In genomic region chr12:112862570-112863137, GRCh38 we compare ENCODE assay signal across 23 cellular contexts.
"Had no signal": no experiment of that assay in that cellular context is flagged by ENCODE, and none has a peak within 500 bp of the region (broad histone marks: within the 10 kb centered on the region; RNA-seq: fewer than 3 reads in every experiment).

No MANE protein-coding gene starts in this region.

- H3K36me3 ChIP-seq: neural progenitor cell, right lobe of liver, tibial nerve, uterus, WERI-Rb-1 had no signal

- H3K9me3 Mint-ChIP-seq: activated CD4-positive, alpha-beta T cell treated with anti-CD3 and anti-CD28 coated beads, Interleukin-2, amount 10 ng/mL, durations not matched to agents 7 days and 5 days; activated naive CD8-positive, alpha-beta T cell treated with anti-CD3 and anti-CD28 coated beads, Interleukin-2, amount 50 U/mL, for 24 hours; activated T-helper 1 cell treated with anti-CD3 and anti-CD28 coated beads, Interleukin-12 subunit alpha, Interleukin-12 subunit beta, Interleukin-2, Interleukin-4 antibody, amounts not matched to agents 30 ng/mL and 10 ng/mL and 1 ng/mL, durations not matched to agents 14 hours and 24 hours and 36 hours; stimulated activated naive CD8-positive, alpha-beta T cell treated with anti-CD3 and anti-CD28 coated beads, Interleukin-15, Interleukin-2, amounts not matched to agents 100 ng/mL and 50 ng/mL, for 24 hours had no signal

- H3K4me1 Mint-ChIP-seq: neural progenitor cell had no signal

- DNase-seq: activated CD4-positive, alpha-beta T cell treated with anti-CD3 and anti-CD28 coated beads, Interleukin-2, amount 10 ng/mL, durations not matched to agents 7 days and 5 days; activated CD4-positive, CD25-positive, alpha-beta regulatory T cell treated with anti-CD3 and anti-CD28 coated beads, Interleukin-2, amount 50 U/mL, for 72 hours; activated CD8-positive, alpha-beta T cell treated with anti-CD3 and anti-CD28 coated beads, Interleukin-2, amount 10 ng/mL, durations not matched to agents 7 days and 5 days; activated gamma-delta T cell; activated naive CD4-positive, alpha-beta T cell treated with anti-CD3 and anti-CD28 coated beads, Interleukin-2, amount 50 U/mL, for 16 hours; activated naive CD8-positive, alpha-beta T cell treated with anti-CD3 and anti-CD28 coated beads, Interleukin-2, amount 50 U/mL, for 24 hours; dermis blood vessel endothelial cell; effector CD8-positive, alpha-beta T cell; erythroblast; foreskin fibroblast; mesenchymal stem cell; naive B cell; posterior cingulate gyrus; right lobe of liver; stimulated activated CD4-positive, alpha-beta T cell treated with anti-CD3 and anti-CD28 coated beads, Interleukin-1b, Interleukin-23, amount 100 ng/mL, for 48 hours; T-helper 2 cell; uterus; WERI-Rb-1 had no signal

- H3K4me3 ChIP-seq: neural progenitor cell, right lobe of liver, skin epidermis, tibial nerve, uterus had no signal

- H3K9me3 ChIP-seq: right lobe of liver, tibial nerve, uterus had no signal

- H3K4me1 ChIP-seq: neural progenitor cell, right lobe of liver, tibial nerve, uterus had no signal

- H3K9ac ChIP-seq: neural progenitor cell had no signal

- H3K4me3 Mint-ChIP-seq: activated CD4-positive, alpha-beta T cell treated with anti-CD3 and anti-CD28 coated beads, Interleukin-2, amount 10 ng/mL, durations not matched to agents 7 days and 5 days; activated CD8-positive, alpha-beta T cell treated with anti-CD3 and anti-CD28 coated beads, Interleukin-2, amount 10 ng/mL, durations not matched to agents 7 days and 5 days; activated naive CD8-positive, alpha-beta T cell treated with anti-CD3 and anti-CD28 coated beads, Interleukin-2, amount 50 U/mL, for 24 hours; activated T-helper 1 cell treated with anti-CD3 and anti-CD28 coated beads, Interleukin-12 subunit alpha, Interleukin-12 subunit beta, Interleukin-2, Interleukin-4 antibody, amounts not matched to agents 30 ng/mL and 10 ng/mL and 1 ng/mL, durations not matched to agents 14 hours and 24 hours and 36 hours; naive B cell; neural progenitor cell; stimulated activated naive CD8-positive, alpha-beta T cell treated with anti-CD3 and anti-CD28 coated beads, Interleukin-15, Interleukin-2, amounts not matched to agents 100 ng/mL and 50 ng/mL, for 24 hours had no signal

- H3K4me2 ChIP-seq: neural progenitor cell had no signal

- H3K27ac ChIP-seq: neural progenitor cell, right lobe of liver, skin epidermis, tibial nerve, uterus, WERI-Rb-1 had no signal

- H3K27me3 ChIP-seq: right lobe of liver, uterus had no signal

- H3K27ac Mint-ChIP-seq: activated CD4-positive, alpha-beta T cell treated with anti-CD3 and anti-CD28 coated beads, Interleukin-2, amount 10 ng/mL, durations not matched to agents 7 days and 5 days; activated CD8-positive, alpha-beta T cell treated with anti-CD3 and anti-CD28 coated beads, Interleukin-2, amount 10 ng/mL, durations not matched to agents 7 days and 5 days; activated naive CD8-positive, alpha-beta T cell treated with anti-CD3 and anti-CD28 coated beads, Interleukin-2, amount 50 U/mL, for 24 hours; activated T-helper 1 cell treated with anti-CD3 and anti-CD28 coated beads, Interleukin-12 subunit alpha, Interleukin-12 subunit beta, Interleukin-2, Interleukin-4 antibody, amounts not matched to agents 30 ng/mL and 10 ng/mL and 1 ng/mL, durations not matched to agents 14 hours and 24 hours and 36 hours; naive B cell; neural progenitor cell; stimulated activated naive CD8-positive, alpha-beta T cell treated with anti-CD3 and anti-CD28 coated beads, Interleukin-15, Interleukin-2, amounts not matched to agents 100 ng/mL and 50 ng/mL, for 24 hours had no signal

- ATAC-seq: activated CD8-positive, alpha-beta T cell treated with anti-CD3 and anti-CD28 coated beads, Interleukin-2, amount 10 ng/mL, durations not matched to agents 7 days and 5 days; activated naive CD8-positive, alpha-beta T cell treated with anti-CD3 and anti-CD28 coated beads, Interleukin-2, amount 50 U/mL, for 24 hours; right lobe of liver had no signal

- H2AFZ ChIP-seq: neural progenitor cell had no signal
